ENCODE assay signal across 13 cellular contexts in the genomic region with DNA sequence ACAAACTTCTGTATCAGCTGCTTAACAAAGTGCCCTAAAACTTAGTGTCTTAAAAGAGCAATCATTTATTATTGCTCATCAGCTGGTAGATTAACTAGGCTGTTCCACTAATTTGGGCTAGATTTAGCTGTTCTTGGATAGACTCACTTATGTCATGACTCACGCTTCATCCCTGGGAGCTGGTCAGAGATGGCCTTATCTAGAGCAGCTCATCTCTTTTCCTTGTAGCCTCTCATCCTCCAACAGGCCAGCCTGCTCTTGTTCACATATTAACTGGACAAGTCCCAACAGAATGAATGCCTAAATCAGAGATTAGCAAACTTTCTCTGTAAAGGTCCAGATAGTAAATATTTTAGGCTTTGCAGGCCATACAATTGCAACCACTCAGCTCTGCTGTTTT.
DNase-seq lines count a peak whose midpoint lies in the region; ATAC-seq and TF ChIP-seq lines count a peak whose summit lies in the region.
"Had no signal": no experiment of that assay in that cellular context is flagged by ENCODE, and none has a peak within 500 bp of the region (broad histone marks: within the 10 kb centered on the region; RNA-seq: fewer than 3 reads in every experiment).

No MANE protein-coding gene starts in this region.

- peak; percentile 29; the same call in 1 of the 3 replicates for ATAC-seq in RWPE2 (ENCODE audit: low read depth)
- no peak for ATAC-seq in heart right ventricle
- ATAC-seq: HepG2 had no signal

- H3K4me3 ChIP-seq in GM23248: no peak overlapping the region
- no peak overlapping the region for H3K4me3 ChIP-seq in RWPE2 (ENCODE audit: severe bottlenecking)
- no peak overlapping the region for H3K4me3 ChIP-seq in heart right ventricle
- no peak overlapping the region for H3K4me3 ChIP-seq in transverse colon

- no peaks in the 10 kb centered on the region for H3K79me2 ChIP-seq in GM23248 (ENCODE audit: insufficient read depth)

- in situ Hi-C loops in GM23248 (cut with MboI) (no loop called here), transverse colon (cut with MboI; ENCODE audit: low pct_ligation_motif_present in 1 of 4, low pct_unique_long_range_greater_than_20kb in 1 of 4, low sequenced_read_pairs in 3 of 4) (no loop called here)

- H3K27ac Mint-ChIP-seq in osteocyte (ENCODE audit: unreplicated experiment): no peak overlapping the region

- H4K20me1 ChIP-seq in GM23248 (ENCODE audit: insufficient read depth): no peaks in the 10 kb centered on the region

- no peaks in the 10 kb centered on the region for H3K9me3 Mint-ChIP-seq in osteocyte (ENCODE audit: unreplicated experiment)

- H3K4me1 ChIP-seq in GM23248 (ENCODE audit: insufficient read depth) (no peaks in the 10 kb centered on the region), RWPE2 (ENCODE audit: insufficient read depth, poor library complexity, severe bottlenecking) (no peaks in the 10 kb centered on the region), heart right ventricle (no peaks in the 10 kb centered on the region), transverse colon (no peaks in the 10 kb centered on the region)

- H3K9me2 ChIP-seq in GM23248 (ENCODE audit: insufficient read depth): no peaks in the 10 kb centered on the region

- no peak for TF ChIP-seq EP300 in transverse colon (IDR thresholded peaks at IDR 0.05; ENCODE audit: low read depth)

- no peak for TF ChIP-seq POLR2A in transverse colon (IDR thresholded peaks at IDR 0.05)

- H3K27me3 Mint-ChIP-seq in osteocyte (ENCODE audit: unreplicated experiment): peaks cover 2% of the 10 kb centered on the region

- H3K27ac ChIP-seq in GM23248 (no peak overlapping the region), RWPE2 (ENCODE audit: poor library complexity, severe bottlenecking) (no peak overlapping the region), heart right ventricle (no peak overlapping the region), transverse colon (no peak overlapping the region)
- H3K27ac ChIP-seq: C4-2B, KMS-11 had no signal

- H3K27me3 ChIP-seq in GM23248 (replicated peaks; ENCODE audit: insufficient read depth) (no peaks in the 10 kb centered on the region), RWPE2 (ENCODE audit: insufficient read depth, poor library complexity, severe bottlenecking) (no peaks in the 10 kb centered on the region), heart right ventricle (no peaks in the 10 kb centered on the region), transverse colon (no peaks in the 10 kb centered on the region)

- WGBS in GM23248 (ENCODE audit: low coverage in 1 of 2, low lambda C conversion rate in 2 of 2, missing lambda C conversion rate in 2 of 2), 2 experiments: 65% methylated on average over 1 of the region's 1 CpG
- WGBS in heart right ventricle, 2 donors: 64 to 74% methylated on average over 1 of the region's 1 CpG
- WGBS in transverse colon (ENCODE audit: low coverage in 1 of 2), 2 donors: 87 to 100% methylated on average over 1 of the region's 1 CpG

- H3K4me3 Mint-ChIP-seq in osteocyte (ENCODE audit: unreplicated experiment): no peak overlapping the region

- no peaks in the 10 kb centered on the region for H3K9me3 ChIP-seq in GM23248 (ENCODE audit: low read depth)
- H3K9me3 ChIP-seq in RWPE2 (ENCODE audit: severe bottlenecking): no peaks in the 10 kb centered on the region
- no peaks in the 10 kb centered on the region for H3K9me3 ChIP-seq in heart right ventricle
- H3K9me3 ChIP-seq in transverse colon: no peaks in the 10 kb centered on the region

- no peak overlapping the region for H3K4me2 ChIP-seq in GM23248 (ENCODE audit: unreplicated experiment)
- H3K4me2 ChIP-seq: KMS-11 had no signal

- H3K36me3 Mint-ChIP-seq in osteocyte (ENCODE audit: unreplicated experiment): no peaks in the 10 kb centered on the region

- no peak overlapping the region for H3K9ac ChIP-seq in GM23248
- H3K9ac ChIP-seq: KMS-11 had no signal

- intact Hi-C loops in heart right ventricle (cut with DNase I): no loop called here
- intact Hi-C loops in transverse colon (cut with DNase I; ENCODE audit: low total_unique reads): no loop called here

- H3K36me3 ChIP-seq in GM23248 (ENCODE audit: low read depth): no peaks in the 10 kb centered on the region
- H3K36me3 ChIP-seq in RWPE2 (ENCODE audit: low read depth): no peaks in the 10 kb centered on the region
- H3K36me3 ChIP-seq in heart right ventricle: no peaks in the 10 kb centered on the region
- no peaks in the 10 kb centered on the region for H3K36me3 ChIP-seq in transverse colon

- H3F3A ChIP-seq in GM23248 (ENCODE audit: insufficient read depth): no peaks in the 10 kb centered on the region

- peak; percentile 7 for DNase-seq in EL
- peak; percentile 9 for DNase-seq in GM23248
- no peak for DNase-seq in RWPE2 (ENCODE audit: low spot score)
- peak; percentile 1 for DNase-seq in kidney tubule cell (ENCODE audit: low spot score)
- no peak for DNase-seq in heart right ventricle
- no peak for DNase-seq in osteocyte (ENCODE audit: extremely low spot score, unreplicated experiment)
- DNase-seq in transverse colon: no peak
- DNase-seq: NCI-H187, NCI-H69, SIG-M5 had no signal

- H3K4me1 Mint-ChIP-seq in osteocyte (ENCODE audit: unreplicated experiment): no peaks in the 10 kb centered on the region

- TF ChIP-seq CTCF in RWPE2 (IDR thresholded peaks at IDR 0.05; ENCODE audit: poor library complexity, severe bottlenecking) (no peak), heart right ventricle (IDR thresholded peaks at IDR 0.05) (no peak), osteocyte (IDR thresholded peaks at IDR 0.05) (no peak), transverse colon (IDR thresholded peaks at IDR 0.05) (no peak)

- no peak overlapping the region for H2AFZ ChIP-seq in GM23248

Comparison
In these comparisons a context has a peak if more than half of its experiments do, and no peak if none do; other contexts are left out.
1. DNase-seq: peak in EL (single experiment), GM23248 (single experiment) and kidney tubule cell (single experiment); none in RWPE2 (single experiment), heart right ventricle (0 of 2), osteocyte (single experiment) and transverse colon (single experiment).